Comparison of ENCODE assay signal across 8 cellular contexts in the genomic region with DNA sequence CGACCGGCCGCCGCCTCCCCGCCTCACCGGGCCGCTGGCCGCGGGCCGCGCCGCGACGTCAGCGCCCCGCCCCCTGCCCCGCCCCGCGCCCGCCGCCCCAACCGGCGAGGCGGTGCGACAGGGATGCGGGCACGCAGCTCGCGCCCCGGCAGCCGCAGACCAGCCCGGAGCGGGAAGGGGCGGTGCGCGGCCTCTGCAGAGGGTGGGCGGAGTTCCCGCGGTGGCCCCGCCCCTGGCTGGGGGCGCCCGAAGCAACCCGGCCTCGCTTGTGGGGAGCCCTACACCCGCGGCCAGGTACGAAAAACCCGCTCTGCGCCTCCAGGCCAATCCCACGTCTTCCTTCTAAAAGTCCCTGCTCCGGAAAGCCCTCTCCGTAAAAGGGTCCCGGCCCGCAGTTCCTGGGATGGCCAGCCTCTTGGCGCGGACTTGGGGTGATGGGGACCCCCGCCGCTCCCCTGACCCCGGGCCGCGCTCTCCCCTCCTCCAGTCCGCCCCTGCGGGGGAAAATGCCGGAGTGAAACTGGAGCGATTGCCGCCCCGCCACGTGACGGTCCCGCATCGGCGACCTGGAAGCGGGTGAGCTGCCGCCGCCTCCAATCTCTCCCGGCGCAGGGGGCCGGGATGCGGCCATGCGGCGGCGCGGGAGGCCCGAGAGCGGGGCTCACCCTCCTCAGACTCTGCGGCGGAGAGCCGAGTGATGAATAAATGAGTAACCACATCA. TPM values are rescaled to one million over a fixed set of nuclear protein-coding genes. Genes with fewer than 3 reads are reported as not detected.
A peak's percentile ranks its signal among the peaks of the same experiment; 100 is the strongest.
DNase-seq lines count a peak whose midpoint lies in the region; ATAC-seq and TF ChIP-seq lines count a peak whose summit lies in the region.

Gene RAB11FIP5 (minus strand): TSS at position 36 of the 721 bp plus-strand sequence. CDS start 171 bp downstream, outside the sequence.

- no peaks in the 10 kb centered on the region for H3K36me3 Mint-ChIP-seq in natural killer cell treated with Interleukin-12 subunit alpha and Interleukin-12 subunit beta and Interleukin-15 and Interleukin-18, amount 100 ng/mL, for 72 hours
- no peaks in the 10 kb centered on the region for H3K36me3 Mint-ChIP-seq in stimulated activated naive B cell treated with anti-CD40 and anti-IgM and Interleukin-4, amounts not matched to agents 10 μg/mL and 1 μg/mL and 100 μg/mL, for 72 hours

- peaks cover 10 to 13% of the 10 kb centered on the region in 2 donors for H3K4me1 Mint-ChIP-seq in natural killer cell treated with Interleukin-12 subunit alpha and Interleukin-12 subunit beta and Interleukin-15 and Interleukin-18, amount 100 ng/mL, for 72 hours (ENCODE audit: low read depth in 2 of 2)
- H3K4me1 Mint-ChIP-seq in stimulated activated naive B cell treated with anti-CD40 and anti-IgM and Interleukin-4, amounts not matched to agents 10 μg/mL and 1 μg/mL and 100 μg/mL, for 72 hours: peaks cover 8 to 14% of the 10 kb centered on the region in 2 donors

- TF ChIP-seq CTCF in C4-2B (conservative IDR thresholded peaks at IDR 0.05) (no peak), HL-60 (IDR thresholded peaks at IDR 0.05; ENCODE audit: insufficient read depth, low read length) (no peak)

- no peaks in the 10 kb centered on the region for H3K9me3 Mint-ChIP-seq in natural killer cell treated with Interleukin-12 subunit alpha and Interleukin-12 subunit beta and Interleukin-15 and Interleukin-18, amount 100 ng/mL, for 72 hours
- no peaks in the 10 kb centered on the region for H3K9me3 Mint-ChIP-seq in stimulated activated naive B cell treated with anti-CD40 and anti-IgM and Interleukin-4, amounts not matched to agents 10 μg/mL and 1 μg/mL and 100 μg/mL, for 72 hours

- DNase-seq in HL-60 (ENCODE audit: low read depth in 1 of 2, low spot score in 1 of 2) (peak; percentile 15 to 41), SHP77 treated with DMSO at 0.1 percent for 48 hours (lab: John Stamatoyannopoulos, UW) (peak; percentile 26), activated gamma-delta T cell treated with Interleukin-2 at 50 U/mL for 16 hours (peak; percentile 68), fibroblast of the conjunctiva (ENCODE audit: low read depth) (peak; percentile 64)
- peak; percentile 84 for DNase-seq in natural killer cell treated with Interleukin-12 subunit alpha and Interleukin-12 subunit beta and Interleukin-15 and Interleukin-18, amount 100 ng/mL, for 72 hours (ENCODE audit: low spot score)
- peak; percentile 43 for DNase-seq in stimulated activated naive B cell treated with anti-CD40 and anti-IgM and Interleukin-4, amounts not matched to agents 10 μg/mL and 1 μg/mL and 100 μg/mL, for 72 hours

- peak; percentile 84 for ATAC-seq in GM19438 (IDR thresholded peaks at IDR 0.05; ENCODE audit: low read depth, unreplicated experiment)
- ATAC-seq in natural killer cell treated with Interleukin-12 subunit alpha and Interleukin-12 subunit beta and Interleukin-15 and Interleukin-18, amount 100 ng/mL, for 72 hours: peak; percentile 93 to 95
- ATAC-seq in stimulated activated naive B cell treated with anti-CD40 and anti-IgM and Interleukin-4, amounts not matched to agents 10 μg/mL and 1 μg/mL and 100 μg/mL, for 72 hours (replicated peaks): peak; percentile 80 to 84

- peaks cover 0 to 5% of the 10 kb centered on the region in 2 donors for H3K27me3 Mint-ChIP-seq in natural killer cell treated with Interleukin-12 subunit alpha and Interleukin-12 subunit beta and Interleukin-15 and Interleukin-18, amount 100 ng/mL, for 72 hours
- peaks cover 4 to 18% of the 10 kb centered on the region in 2 donors for H3K27me3 Mint-ChIP-seq in stimulated activated naive B cell treated with anti-CD40 and anti-IgM and Interleukin-4, amounts not matched to agents 10 μg/mL and 1 μg/mL and 100 μg/mL, for 72 hours

- H3K4me3 ChIP-seq in HL-60 (replicated peaks; ENCODE audit: insufficient read depth, low read length): peak within 1 kb of the TSS; percentile 58

- H3K27me3 ChIP-seq in HL-60 (ENCODE audit: insufficient read depth, poor library complexity, severe bottlenecking): peaks cover 44% of the 10 kb centered on the region

- H3K27ac ChIP-seq in C4-2B: peak within 1 kb of the TSS; percentile 83
- H3K27ac ChIP-seq in HL-60 (replicated peaks): no peak within 1 kb of the TSS

- H3K27ac Mint-ChIP-seq in natural killer cell treated with Interleukin-12 subunit alpha and Interleukin-12 subunit beta and Interleukin-15 and Interleukin-18, amount 100 ng/mL, for 72 hours: peak within 1 kb of the TSS; percentile 13 to 65
- peak within 1 kb of the TSS; percentile 85 for H3K27ac Mint-ChIP-seq in stimulated activated naive B cell treated with anti-CD40 and anti-IgM and Interleukin-4, amounts not matched to agents 10 μg/mL and 1 μg/mL and 100 μg/mL, for 72 hours

- peak within 1 kb of the TSS; percentile 82 for H3K4me3 Mint-ChIP-seq in natural killer cell treated with Interleukin-12 subunit alpha and Interleukin-12 subunit beta and Interleukin-15 and Interleukin-18, amount 100 ng/mL, for 72 hours
- peak within 1 kb of the TSS; percentile 73 for H3K4me3 Mint-ChIP-seq in stimulated activated naive B cell treated with anti-CD40 and anti-IgM and Interleukin-4, amounts not matched to agents 10 μg/mL and 1 μg/mL and 100 μg/mL, for 72 hours

RNA-seq across cellular contexts. Expression of gene RAB11FIP5, which starts in this region (rescaled TPM):
- 10 to 100 TPM in 1 of 2 donors, 1 to 10 TPM in 1; 8.8 to 15.7 TPM for total RNA-seq in natural killer cell treated with Interleukin-12 subunit alpha and Interleukin-12 subunit beta and Interleukin-15 and Interleukin-18, amount 100 ng/mL, for 72 hours

Comparison
In these comparisons a context has a peak if more than half of its experiments do, and no peak if none do; other contexts are left out.
1. DNase-seq: peak in every context shown above with its lines; median percentile 84 in natural killer cell treated with Interleukin-12 subunit alpha and Interleukin-12 subunit beta and Interleukin-15 and Interleukin-18, amount 100 ng/mL, for 72 hours; 68 in activated gamma-delta T cell treated with Interleukin-2 at 50 U/mL for 16 hours; 64 in fibroblast of the conjunctiva; 43 in stimulated activated naive B cell treated with anti-CD40 and anti-IgM and Interleukin-4, amounts not matched to agents 10 μg/mL and 1 μg/mL and 100 μg/mL, for 72 hours; 28 in HL-60; 26 in SHP77 treated with DMSO at 0.1 percent for 48 hours.